In genomic region chr11:4060182-4060923, GRCh38 we compare ENCODE assay signal across 1 cellular context.
TF ChIP-seq lines count a peak whose summit lies in the region.

No MANE protein-coding gene starts in this region.

TF ChIP-seq in HepG2, 621 proteins besides CTCF, POLR2A, EP300 and RAD21 (continued from another document):
- TF ChIP-seq, protein P1, sequence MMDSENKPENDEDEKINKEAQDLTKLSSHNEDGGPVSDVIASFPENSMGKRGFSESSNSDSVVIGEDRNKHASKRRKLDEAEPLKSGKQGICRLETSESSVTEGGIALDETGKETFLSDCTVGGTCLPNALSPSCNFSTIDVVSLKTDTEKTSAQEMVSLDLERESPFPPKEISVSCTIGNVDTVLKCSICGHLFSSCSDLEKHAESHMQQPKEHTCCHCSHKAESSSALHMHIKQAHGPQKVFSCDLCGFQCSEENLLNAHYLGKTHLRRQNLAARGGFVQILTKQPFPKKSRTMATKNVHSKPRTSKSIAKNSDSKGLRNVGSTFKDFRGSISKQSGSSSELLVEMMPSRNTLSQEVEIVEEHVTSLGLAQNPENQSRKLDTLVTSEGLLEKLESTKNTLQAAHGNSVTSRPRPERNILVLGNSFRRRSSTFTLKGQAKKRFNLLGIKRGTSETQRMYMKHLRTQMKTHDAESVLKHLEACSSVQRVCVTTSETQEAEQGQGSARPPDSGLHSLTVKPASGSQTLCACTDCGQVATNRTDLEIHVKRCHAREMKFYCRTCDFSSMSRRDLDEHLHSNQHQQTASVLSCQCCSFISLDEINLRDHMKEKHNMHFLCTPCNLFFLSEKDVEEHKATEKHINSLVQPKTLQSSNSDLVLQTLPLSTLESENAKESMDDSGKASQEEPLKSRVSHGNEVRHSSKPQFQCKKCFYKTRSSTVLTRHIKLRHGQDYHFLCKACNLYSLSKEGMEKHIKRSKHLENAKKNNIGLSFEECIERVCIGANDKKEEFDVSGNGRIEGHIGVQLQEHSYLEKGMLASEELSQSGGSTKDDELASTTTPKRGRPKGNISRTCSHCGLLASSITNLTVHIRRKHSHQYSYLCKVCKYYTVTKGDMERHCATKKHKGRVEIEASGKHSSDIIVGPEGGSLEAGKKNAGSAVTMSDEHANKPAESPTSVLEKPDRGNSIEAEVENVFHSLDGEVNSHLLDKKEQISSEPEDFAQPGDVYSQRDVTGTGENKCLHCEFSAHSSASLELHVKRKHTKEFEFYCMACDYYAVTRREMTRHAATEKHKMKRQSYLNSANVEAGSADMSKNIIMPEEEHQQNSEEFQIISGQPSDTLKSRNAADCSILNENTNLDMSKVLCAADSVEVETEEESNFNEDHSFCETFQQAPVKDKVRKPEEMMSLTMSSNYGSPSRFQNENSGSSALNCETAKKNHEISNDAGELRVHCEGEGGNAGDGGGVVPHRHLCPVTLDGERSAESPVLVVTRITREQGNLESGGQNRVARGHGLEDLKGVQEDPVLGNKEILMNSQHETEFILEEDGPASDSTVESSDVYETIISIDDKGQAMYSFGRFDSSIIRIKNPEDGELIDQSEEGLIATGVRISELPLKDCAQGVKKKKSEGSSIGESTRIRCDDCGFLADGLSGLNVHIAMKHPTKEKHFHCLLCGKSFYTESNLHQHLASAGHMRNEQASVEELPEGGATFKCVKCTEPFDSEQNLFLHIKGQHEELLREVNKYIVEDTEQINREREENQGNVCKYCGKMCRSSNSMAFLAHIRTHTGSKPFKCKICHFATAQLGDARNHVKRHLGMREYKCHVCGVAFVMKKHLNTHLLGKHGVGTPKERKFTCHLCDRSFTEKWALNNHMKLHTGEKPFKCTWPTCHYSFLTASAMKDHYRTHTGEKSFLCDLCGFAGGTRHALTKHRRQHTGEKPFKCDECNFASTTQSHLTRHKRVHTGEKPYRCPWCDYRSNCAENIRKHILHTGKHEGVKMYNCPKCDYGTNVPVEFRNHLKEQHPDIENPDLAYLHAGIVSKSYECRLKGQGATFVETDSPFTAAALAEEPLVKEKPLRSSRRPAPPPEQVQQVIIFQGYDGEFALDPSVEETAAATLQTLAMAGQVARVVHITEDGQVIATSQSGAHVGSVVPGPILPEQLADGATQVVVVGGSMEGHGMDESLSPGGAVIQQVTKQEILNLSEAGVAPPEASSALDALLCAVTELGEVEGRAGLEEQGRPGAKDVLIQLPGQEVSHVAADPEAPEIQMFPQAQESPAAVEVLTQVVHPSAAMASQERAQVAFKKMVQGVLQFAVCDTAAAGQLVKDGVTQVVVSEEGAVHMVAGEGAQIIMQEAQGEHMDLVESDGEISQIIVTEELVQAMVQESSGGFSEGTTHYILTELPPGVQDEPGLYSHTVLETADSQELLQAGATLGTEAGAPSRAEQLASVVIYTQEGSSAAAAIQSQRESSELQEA (CRISPR knock-in tag; IDR thresholded peaks at IDR 0.05; ENCODE audit: not compliant biosample characterization) = no peak
- TF ChIP-seq MTA1 (CRISPR knock-in tag; IDR thresholded peaks at IDR 0.05; ENCODE audit: borderline replicate concordance) (no peak), DNMT3B (CRISPR knock-in tag; conservative IDR thresholded peaks at IDR 0.05) (no peak), DNMT1 (CRISPR knock-in tag; IDR thresholded peaks at IDR 0.05) (no peak), FOXC1 (CRISPR knock-in tag; IDR thresholded peaks at IDR 0.05; ENCODE audit: borderline replicate concordance) (no peak), ZNF460 (CRISPR knock-in tag; IDR thresholded peaks at IDR 0.05; ENCODE audit: borderline replicate concordance) (no peak), ARNTL (CRISPR knock-in tag; IDR thresholded peaks at IDR 0.05) (no peak), SALL1 (CRISPR knock-in tag; IDR thresholded peaks at IDR 0.05) (peak; percentile 11; the same call in 1 of the 2 replicates), ZNF354B (CRISPR knock-in tag; IDR thresholded peaks at IDR 0.05) (no peak), HMG20B (CRISPR knock-in tag; conservative IDR thresholded peaks at IDR 0.05) (0 out of 2 replicates have a peak, but pooled peaks have one; percentile 22)
- TF ChIP-seq, protein P2, sequence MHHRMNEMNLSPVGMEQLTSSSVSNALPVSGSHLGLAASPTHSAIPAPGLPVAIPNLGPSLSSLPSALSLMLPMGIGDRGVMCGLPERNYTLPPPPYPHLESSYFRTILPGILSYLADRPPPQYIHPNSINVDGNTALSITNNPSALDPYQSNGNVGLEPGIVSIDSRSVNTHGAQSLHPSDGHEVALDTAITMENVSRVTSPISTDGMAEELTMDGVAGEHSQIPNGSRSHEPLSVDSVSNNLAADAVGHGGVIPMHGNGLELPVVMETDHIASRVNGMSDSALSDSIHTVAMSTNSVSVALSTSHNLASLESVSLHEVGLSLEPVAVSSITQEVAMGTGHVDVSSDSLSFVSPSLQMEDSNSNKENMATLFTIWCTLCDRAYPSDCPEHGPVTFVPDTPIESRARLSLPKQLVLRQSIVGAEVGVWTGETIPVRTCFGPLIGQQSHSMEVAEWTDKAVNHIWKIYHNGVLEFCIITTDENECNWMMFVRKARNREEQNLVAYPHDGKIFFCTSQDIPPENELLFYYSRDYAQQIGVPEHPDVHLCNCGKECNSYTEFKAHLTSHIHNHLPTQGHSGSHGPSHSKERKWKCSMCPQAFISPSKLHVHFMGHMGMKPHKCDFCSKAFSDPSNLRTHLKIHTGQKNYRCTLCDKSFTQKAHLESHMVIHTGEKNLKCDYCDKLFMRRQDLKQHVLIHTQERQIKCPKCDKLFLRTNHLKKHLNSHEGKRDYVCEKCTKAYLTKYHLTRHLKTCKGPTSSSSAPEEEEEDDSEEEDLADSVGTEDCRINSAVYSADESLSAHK (CRISPR knock-in tag; IDR thresholded peaks at IDR 0.05; ENCODE audit: borderline replicate concordance) = no peak
